ENCODE assay signal across 9 cellular contexts in genomic region chr14:68137704-68138619, GRCh38.
A peak's percentile ranks its signal among the peaks of the same experiment; 100 is the strongest.
DNase-seq lines count a peak whose midpoint lies in the region; ATAC-seq and TF ChIP-seq lines count a peak whose summit lies in the region.
"Had no signal": no experiment of that assay in that cellular context is flagged by ENCODE, and none has a peak within 500 bp of the region (broad histone marks: within the 10 kb centered on the region; RNA-seq: fewer than 3 reads in every experiment).

No MANE protein-coding gene starts in this region.

- no peaks in the 10 kb centered on the region for H3K36me3 ChIP-seq in MG63
- no peaks in the 10 kb centered on the region for H3K36me3 ChIP-seq in brain microvascular endothelial cell (replicated peaks)
- H3K36me3 ChIP-seq: Peyer's patch had no signal

- H3K27ac ChIP-seq in brain microvascular endothelial cell: peak overlapping the region; percentile 88

- DNase-seq in ELR (ENCODE audit: low read depth): peak; percentile 99
- DNase-seq in MG63: peak; percentile 91
- peak; percentile 99 for DNase-seq in brain microvascular endothelial cell
- peak; percentile 52 for DNase-seq in inferior parietal cortex (ENCODE audit: extremely low spot score)
- DNase-seq in stromal cell of bone marrow (ENCODE audit: low read depth): peak; percentile 93
- DNase-seq in GDM1 (lab: John Stamatoyannopoulos, UW): no peak

- H3K9me3 ChIP-seq in MG63: no peaks in the 10 kb centered on the region
- H3K9me3 ChIP-seq: Peyer's patch had no signal

- no peak for TF ChIP-seq CTCF in brain microvascular endothelial cell (IDR thresholded peaks at IDR 0.05; ENCODE audit: low read depth, low read length, missing control alignments)

- no peak overlapping the region for H3K4me3 ChIP-seq in MG63
- H3K4me3 ChIP-seq in brain microvascular endothelial cell (ENCODE audit: low read depth, low read length): no peak overlapping the region
- H3K4me3 ChIP-seq: Peyer's patch had no signal

- in situ Hi-C loops in brain microvascular endothelial cell (cut with HindIII; ENCODE audit: low pct_ligation_motif_present, low sequenced_read_pairs): no loop called here

- ATAC-seq in HG03196 (IDR thresholded peaks at IDR 0.05; ENCODE audit: unreplicated experiment): no peak
- ATAC-seq in GM18868 (IDR thresholded peaks at IDR 0.05; ENCODE audit: unreplicated experiment): no peak

- H3K27me3 ChIP-seq in MG63: no peaks in the 10 kb centered on the region
- no peaks in the 10 kb centered on the region for H3K27me3 ChIP-seq in brain microvascular endothelial cell (replicated peaks)
- H3K27me3 ChIP-seq: Peyer's patch had no signal
